Comparison of ENCODE assay signal across 11 cellular contexts in the genomic region with DNA sequence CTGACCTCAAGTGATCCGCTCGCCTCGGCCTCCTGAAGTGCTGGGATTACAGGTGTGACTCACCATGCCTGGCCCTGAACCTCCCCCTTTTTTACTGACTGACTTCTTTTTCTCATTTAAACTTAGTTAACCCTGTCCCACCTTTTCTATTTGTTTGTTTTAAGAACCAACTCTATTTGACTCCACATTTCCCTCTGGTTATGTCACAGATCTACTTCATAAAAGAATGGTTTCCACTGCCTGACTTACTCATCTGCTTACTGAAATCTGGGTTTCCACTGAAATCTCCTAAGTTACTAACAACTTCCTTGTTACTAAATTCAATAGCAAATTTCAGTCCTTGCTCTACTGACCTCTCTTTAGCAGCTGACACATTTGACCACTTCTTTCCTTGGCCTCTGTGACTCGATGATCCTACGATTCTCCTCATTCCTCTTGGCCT. TPM values are rescaled to one million over a fixed set of nuclear protein-coding genes. Genes with fewer than 3 reads are reported as not detected.
A peak's percentile ranks its signal among the peaks of the same experiment; 100 is the strongest.
DNase-seq lines count a peak whose midpoint lies in the region; ATAC-seq and TF ChIP-seq lines count a peak whose summit lies in the region.
"Had no signal": no experiment of that assay in that cellular context is flagged by ENCODE, and none has a peak within 500 bp of the region (broad histone marks: within the 10 kb centered on the region; RNA-seq: fewer than 3 reads in every experiment).

No MANE protein-coding gene starts in this region.

- no peak overlapping the region for H3K9ac ChIP-seq in OCI-LY3 (ENCODE audit: low read length)
- no peak overlapping the region for H3K9ac ChIP-seq in Karpas-422 (ENCODE audit: low read length)

- no peak for ATAC-seq in GM21360 (IDR thresholded peaks at IDR 0.05; ENCODE audit: unreplicated experiment)

- H3K36me3 ChIP-seq in OCI-LY3 (replicated peaks; ENCODE audit: low read depth, low read length) (no peaks in the 10 kb centered on the region), Karpas-422 (ENCODE audit: insufficient read depth, low read length) (no peaks in the 10 kb centered on the region)

- H3K9me2 ChIP-seq in Karpas-422 (replicated peaks; ENCODE audit: insufficient read depth, low read length): no peaks in the 10 kb centered on the region

- H4K20me1 ChIP-seq in OCI-LY3 (ENCODE audit: insufficient read depth, low read length) (no peaks in the 10 kb centered on the region), Karpas-422 (ENCODE audit: insufficient read depth, low read depth, low read length) (no peaks in the 10 kb centered on the region)

- H3K9me3 ChIP-seq in OCI-LY3 (ENCODE audit: insufficient read depth, low read length) (no peaks in the 10 kb centered on the region), Karpas-422 (ENCODE audit: low read length) (no peaks in the 10 kb centered on the region)

- H3K4me2 ChIP-seq in OCI-LY3 (ENCODE audit: low read length) (peak overlapping the region; percentile 55), Karpas-422 (ENCODE audit: low read depth, low read length, poor library complexity, severe bottlenecking) (no peak overlapping the region)

- H3K4me1 ChIP-seq in OCI-LY3 (ENCODE audit: low read length): peaks cover 37% of the 10 kb centered on the region
- H3K4me1 ChIP-seq in Karpas-422 (ENCODE audit: low read length): no peaks in the 10 kb centered on the region

- H3K27me3 ChIP-seq in OCI-LY3 (ENCODE audit: low read depth, low read length): peaks cover 26% of the 10 kb centered on the region
- no peaks in the 10 kb centered on the region for H3K27me3 ChIP-seq in Karpas-422 (ENCODE audit: low read length)

- peak; percentile 21 to 27 for DNase-seq in activated CD4-positive, alpha-beta T cell treated with anti-CD3 and anti-CD28 coated beads, Interleukin-2, amount 50 U/mL, for 48 hours
- no peak for DNase-seq in activated CD4-positive, alpha-beta T cell treated with anti-CD3 and anti-CD28 coated beads, Interleukin-2, amount 50 U/mL, for 4 hours
- DNase-seq in iris pigment epithelial cell (ENCODE audit: low read depth) (peak; percentile 81), substantia nigra (lab: John Stamatoyannopoulos, UW) (no peak), NCI-H2029 treated with DMSO at 0.1 percent for 48 hours (lab: John Stamatoyannopoulos, UW) (no peak), Karpas-422 (no peak)
- DNase-seq: NCI-H510A, SW 1271 had no signal

- H3K27ac ChIP-seq in OCI-LY3 (ENCODE audit: low read length) (peak overlapping the region; percentile 11), substantia nigra (ENCODE audit: low read depth, low read length, poor library complexity, severe bottlenecking) (peak overlapping the region; percentile 26), Karpas-422 (ENCODE audit: low read length) (no peak overlapping the region)

- no peak for TF ChIP-seq CTCF in OCI-LY3 (IDR thresholded peaks at IDR 0.05; ENCODE audit: low read depth, low read length)

- H2AFZ ChIP-seq in OCI-LY3 (ENCODE audit: low read depth, low read length): peak overlapping the region; percentile 93
- H2AFZ ChIP-seq in Karpas-422 (ENCODE audit: low read length): no peak overlapping the region

- H3K79me2 ChIP-seq in OCI-LY3 (ENCODE audit: low read length) (no peaks in the 10 kb centered on the region), Karpas-422 (ENCODE audit: low read length) (no peaks in the 10 kb centered on the region)

- H3K4me3 ChIP-seq in OCI-LY3 (ENCODE audit: low read length): no peak overlapping the region
- no peak overlapping the region for H3K4me3 ChIP-seq in Karpas-422 (ENCODE audit: low read length)

RNA-seq across cellular contexts. Expression of gene NSUN7, which starts 28.0 kb away (rescaled TPM):
- not detected in 2 replicates for total RNA-seq in Karpas-422 (2014; rRNA removed; shearing (Covaris generic); ENCODE audit: low replicate concordance)
- total RNA-seq: G401 had no signal

Comparison
In these comparisons a context has a peak if more than half of its experiments do, and no peak if none do; other contexts are left out.
1. DNase-seq: peak in activated CD4-positive, alpha-beta T cell treated with anti-CD3 and anti-CD28 coated beads, Interleukin-2, amount 50 U/mL, for 48 hours (2 of 2) and iris pigment epithelial cell (single experiment); none in activated CD4-positive, alpha-beta T cell treated with anti-CD3 and anti-CD28 coated beads, Interleukin-2, amount 50 U/mL, for 4 hours (0 of 2), substantia nigra (0 of 49), NCI-H2029 treated with DMSO at 0.1 percent for 48 hours (single experiment) and Karpas-422 (single experiment).